13 cellular contexts compared by ENCODE assay signal in genomic region chr7:101891936-101892640, GRCh38.
A peak's percentile ranks its signal among the peaks of the same experiment; 100 is the strongest.
DNase-seq lines count a peak whose midpoint lies in the region; ATAC-seq and TF ChIP-seq lines count a peak whose summit lies in the region.
"Had no signal": no experiment of that assay in that cellular context is flagged by ENCODE, and none has a peak within 500 bp of the region (broad histone marks: within the 10 kb centered on the region; RNA-seq: fewer than 3 reads in every experiment).

No MANE protein-coding gene starts in this region.

- peak overlapping the region in 1 of 4 experiments; percentile 16 for H3K4me3 ChIP-seq in fibroblast of lung (replicated peaks in 1 of 4; ENCODE audit: control extremely low read depth in 1 of 4, insufficient read depth in 1 of 4, low read depth in 3 of 4, low read length in 4 of 4)
- no peak overlapping the region for H3K4me3 ChIP-seq in gastrocnemius medialis
- H3K4me3 ChIP-seq: ascending aorta had no signal

- H3K4me2 ChIP-seq in fibroblast of lung (ENCODE audit: extremely low read depth, insufficient read depth, low read length), result no peak overlapping the region

- intact Hi-C loops in gastrocnemius medialis (cut with DNase I; ENCODE audit: low total_unique reads), result no loop called here

- no peaks in the 10 kb centered on the region for H3K27me3 ChIP-seq in fibroblast of lung (ENCODE audit: control insufficient read depth, insufficient read depth, low read length)
- H3K27me3 ChIP-seq in gastrocnemius medialis, result no peaks in the 10 kb centered on the region
- H3K27me3 ChIP-seq: ascending aorta had no signal

- H3K4me1 ChIP-seq in fibroblast of lung (ENCODE audit: control insufficient read depth, extremely low read depth, insufficient read depth, low read length), result no peaks in the 10 kb centered on the region
- peaks cover 44 to 48% of the 10 kb centered on the region in 2 donors for H3K4me1 ChIP-seq in gastrocnemius medialis

- H3K9ac ChIP-seq in fibroblast of lung (ENCODE audit: insufficient read depth, low read length), result no peak overlapping the region

- no peaks in the 10 kb centered on the region for H4K20me1 ChIP-seq in fibroblast of lung (ENCODE audit: control insufficient read depth, extremely low read depth, insufficient read depth, low read length)

- TF ChIP-seq CTCF in fibroblast of lung (conservative IDR thresholded peaks at IDR 0.05 in 1 of 2, IDR thresholded peaks at IDR 0.05 in 1 of 2; ENCODE audit: low read depth in 1 of 2, low read length in 2 of 2), result no peak
- no peak for TF ChIP-seq CTCF in gastrocnemius medialis (IDR thresholded peaks at IDR 0.05 in 4 of 5, conservative IDR thresholded peaks at IDR 0.05 in 1 of 5)

- ATAC-seq in gastrocnemius medialis (no peak), GM19023 (IDR thresholded peaks at IDR 0.05; ENCODE audit: unreplicated experiment) (no peak), HG02981 (IDR thresholded peaks at IDR 0.05; ENCODE audit: unreplicated experiment) (no peak), GM21529 (IDR thresholded peaks at IDR 0.05; ENCODE audit: unreplicated experiment) (no peak)
- ATAC-seq: HCT116; naive thymus-derived CD8-positive, alpha-beta T cell had no signal

- DNase-seq in EL (peak; percentile 57), NOMO-1 treated with dmso at 0.1 percent for 144 hours (lab: John Stamatoyannopoulos, UW; ENCODE audit: unreplicated experiment) (peak; percentile 82), fibroblast of lung (ENCODE audit: low read depth in 2 of 2) (peak; percentile 30 to 38), gastrocnemius medialis (no peak), iPS-NIHi7 (ENCODE audit: extremely low spot score) (no peak)
- DNase-seq: kidney glomerular epithelial cell; MM.1S; naive thymus-derived CD8-positive, alpha-beta T cell had no signal

- H3K9me3 ChIP-seq in fibroblast of lung (ENCODE audit: control insufficient read depth, insufficient read depth, low read depth, low read length) (no peaks in the 10 kb centered on the region), gastrocnemius medialis (no peaks in the 10 kb centered on the region)
- H3K9me3 ChIP-seq: ascending aorta had no signal

- H3K36me3 ChIP-seq in fibroblast of lung (ENCODE audit: control insufficient read depth, insufficient read depth, low read length), result no peaks in the 10 kb centered on the region
- H3K36me3 ChIP-seq in gastrocnemius medialis, result no peaks in the 10 kb centered on the region
- H3K36me3 ChIP-seq: ascending aorta had no signal

- H2AFZ ChIP-seq in fibroblast of lung (ENCODE audit: low read length), result no peak overlapping the region

- in situ Hi-C loops in gastrocnemius medialis (cut with MboI; ENCODE audit: low sequenced_read_pairs in 4 of 4), result no loop called here

- H3K27ac ChIP-seq in fibroblast of lung (ENCODE audit: insufficient read depth, low read length), result no peak overlapping the region
- peak overlapping the region; percentile 25 to 65 (median 38) for H3K27ac ChIP-seq in gastrocnemius medialis
- H3K27ac ChIP-seq: ascending aorta had no signal

- no peak for TF ChIP-seq POLR2A in gastrocnemius medialis (IDR thresholded peaks at IDR 0.05)

- peaks cover 9% of the 10 kb centered on the region for H3K79me2 ChIP-seq in fibroblast of lung (ENCODE audit: control insufficient read depth, insufficient read depth, low read length)

Comparison
In these comparisons a context has a peak if more than half of its experiments do, and no peak if none do; other contexts are left out.
1. DNase-seq: peak in EL (single experiment), NOMO-1 treated with dmso at 0.1 percent for 144 hours (single experiment) and fibroblast of lung (2 of 2); none in gastrocnemius medialis (0 of 2) and iPS-NIHi7 (single experiment).